8 cellular contexts compared by ENCODE assay signal in genomic region chr12:6554990-6555691, GRCh38. TPM values are rescaled to one million over a fixed set of nuclear protein-coding genes. Genes with fewer than 3 reads are reported as not detected.
DNase-seq lines count a peak whose midpoint lies in the region; ATAC-seq and TF ChIP-seq lines count a peak whose summit lies in the region.

No MANE protein-coding gene starts in this region.

- H4K8ac ChIP-seq in H9 (replicated peaks; ENCODE audit: insufficient read length, low read depth, low read length), result no peak overlapping the region

- H3K27ac ChIP-seq in DOHH2 (ENCODE audit: low read depth, low read length) (peak overlapping the region; percentile 46), H9 (ENCODE audit: insufficient read length, low read depth, low read length) (no peak overlapping the region), prostate gland (peak overlapping the region; percentile 50 to 54)

- H2AFZ ChIP-seq in H9 (ENCODE audit: low read length), result no peak overlapping the region

- peak overlapping the region; percentile 87 to 95 for H3K4me3 Mint-ChIP-seq in H9
- peak overlapping the region; percentile 89 to 93 (median 91) for H3K4me3 Mint-ChIP-seq in T-cell

- peak overlapping the region; percentile 62 for H3K9ac ChIP-seq in H9 (ENCODE audit: extremely low read depth, insufficient read length, low read length)

- H3K36me3 Mint-ChIP-seq in H9 (ENCODE audit: insufficient read depth in 1 of 3, low read depth in 3 of 3), result peaks cover 17 to 48% (median 25%) of the 10 kb centered on the region in 3 experiments; a peak in 6 of 7 replicates
- H3K36me3 Mint-ChIP-seq in T-cell, result peaks cover 8% of the 10 kb centered on the region

- no peaks in the 10 kb centered on the region for H3K9me3 ChIP-seq in DOHH2 (ENCODE audit: control insufficient read depth, insufficient read depth, low read length)
- H3K9me3 ChIP-seq in H9 (ENCODE audit: control insufficient read depth, low read depth, low read length), result no peaks in the 10 kb centered on the region
- H3K9me3 ChIP-seq in prostate gland, result no peaks in the 10 kb centered on the region

- CTCF ChIA-PET in T-cell (lab: Charles Lee), result interaction anchor here (0.7 to 1.4 kb wide), 2 partner anchors 13 to 132 kb away, joined by 3 to 5 read pairs; partner anchors contain the start of gene NOP2 (in 1 of the 2)

- no peak overlapping the region for H4K91ac ChIP-seq in H9 (ENCODE audit: insufficient read length, low read depth, low read length)

- no peak overlapping the region for H3K4ac ChIP-seq in H9 (ENCODE audit: low read depth, low read length)

- H3K4me1 Mint-ChIP-seq in H9 (peaks cover 27 to 38% of the 10 kb centered on the region in 2 experiments), T-cell (peaks cover 48 to 61% (median 50%) of the 10 kb centered on the region in 3 donors)

- H3K79me2 ChIP-seq in DOHH2 (ENCODE audit: control insufficient read depth, low read length) (peaks cover 70% of the 10 kb centered on the region), H9 (ENCODE audit: insufficient read depth, low read length) (peaks cover 10% of the 10 kb centered on the region; the same call in 1 of the 2 replicates)

- H3K23ac ChIP-seq in H9 (ENCODE audit: insufficient read length, low read depth, low read length), result no peak overlapping the region

- H4K20me1 ChIP-seq in DOHH2 (ENCODE audit: control insufficient read depth, insufficient read depth, low read depth, low read length) (0 out of 2 replicates have a peak, but pooled peaks cover 3% of the 10 kb centered on the region), H9 (ENCODE audit: control insufficient read depth, insufficient read depth, insufficient read length) (no peaks in the 10 kb centered on the region)

- no peak overlapping the region for H3T11ph ChIP-seq in H9 (ENCODE audit: low read length)

- H3K36me3 ChIP-seq in DOHH2 (ENCODE audit: control insufficient read depth, low read length), result peaks cover 73% of the 10 kb centered on the region
- peaks cover 9 to 17% of the 10 kb centered on the region in 2 donors for H3K36me3 ChIP-seq in prostate gland

- no peaks in the 10 kb centered on the region for H3K9me2 ChIP-seq in DOHH2 (replicated peaks; ENCODE audit: control insufficient read depth, low read length)

- no peak overlapping the region for H2BK5ac ChIP-seq in H9 (ENCODE audit: insufficient read length, low read length)

- peaks cover 3% of the 10 kb centered on the region for H3K79me1 ChIP-seq in H9 (ENCODE audit: insufficient read depth, low read depth, low read length, poor library complexity, severe bottlenecking)

- no peak overlapping the region for H3K56ac ChIP-seq in H9 (ENCODE audit: insufficient read length, low read depth, low read length)

- no peak overlapping the region for H2BK12ac ChIP-seq in H9 (ENCODE audit: insufficient read length, low read depth, low read length)

- H3K27me3 ChIP-seq in DOHH2 (ENCODE audit: control insufficient read depth, low read length) (no peaks in the 10 kb centered on the region), H9 (ENCODE audit: insufficient read depth, low read length) (no peaks in the 10 kb centered on the region), prostate gland (replicated peaks; ENCODE audit: insufficient read depth) (no peaks in the 10 kb centered on the region)

- H3K27ac Mint-ChIP-seq in H9 (peak overlapping the region in 2 of 3 experiments; percentile 17 to 65; a peak in 2 of 7 replicates), T-cell (peak overlapping the region; percentile 36 to 75)

- H3K9me3 Mint-ChIP-seq in H9 (no peaks in the 10 kb centered on the region), T-cell (no peaks in the 10 kb centered on the region)

- H2BK15ac ChIP-seq in H9 (ENCODE audit: low read depth, low read length), result no peak overlapping the region

- H3K4me1 ChIP-seq in DOHH2 (ENCODE audit: control insufficient read depth, low read length) (peaks cover 32% of the 10 kb centered on the region), H9 (ENCODE audit: insufficient read depth, low read length) (peaks cover 2% of the 10 kb centered on the region; the same call in 1 of the 2 replicates), prostate gland (replicated peaks) (peaks cover 11% of the 10 kb centered on the region)

- no peak overlapping the region for H2BK120ac ChIP-seq in H9 (ENCODE audit: low read depth, low read length, poor library complexity, severe bottlenecking)

- no peak overlapping the region for H2BK20ac ChIP-seq in H9 (ENCODE audit: low read depth, low read length, poor library complexity, severe bottlenecking)

- peak overlapping the region; percentile 86 for H3K4me2 ChIP-seq in DOHH2 (ENCODE audit: low read length)
- H3K4me2 ChIP-seq in H9 (ENCODE audit: insufficient read depth, insufficient read length, low read length), result peak overlapping the region; percentile 95

- intact Hi-C loops in prostate gland (cut with DNase I), result loop anchor here (5.0 kb wide), 1 partner anchor 83 kb away; the partner anchor contains the start of gene VAMP1

- peak in 2 of 4 experiments; percentile 3 to 16 for ATAC-seq in T-cell (replicated peaks in 1 of 4)

- POLR2A ChIA-PET in T-cell (lab: Charles Lee), result no interaction called here

- H2AK5ac ChIP-seq in H9 (ENCODE audit: insufficient read length, low read length), result no peak overlapping the region

- H3F3A ChIP-seq in DOHH2 (ENCODE audit: control insufficient read depth, insufficient read depth), result peaks cover 16% of the 10 kb centered on the region

- H3K27me3 Mint-ChIP-seq in H9 (ENCODE audit: low read depth) (no peaks in the 10 kb centered on the region), T-cell (no peaks in the 10 kb centered on the region)

- peak overlapping the region; percentile 8; the same call in 1 of the 2 replicates for H3K14ac ChIP-seq in H9 (ENCODE audit: insufficient read depth, low read length)

- TF ChIP-seq CTCF in DOHH2 (IDR thresholded peaks at IDR 0.05; ENCODE audit: low read depth, low read length, poor library complexity, severe bottlenecking) (no peak), H9 (conservative IDR thresholded peaks at IDR 0.05) (no peak), fibroblast of mammary gland (conservative IDR thresholded peaks at IDR 0.05; ENCODE audit: control insufficient read depth, insufficient read depth, low read depth, low read length) (no peak), prostate gland (IDR thresholded peaks at IDR 0.05) (no peak)

- no peak for TF ChIP-seq POLR2A in prostate gland (IDR thresholded peaks at IDR 0.05)

- H3K18ac ChIP-seq in H9 (ENCODE audit: insufficient read length, low read depth, low read length), result no peak overlapping the region

- no CpG with 5 or more reads among the region's 62 CpGs for WGBS in H9 (ENCODE audit: extremely low coverage, insufficient read length, low lambda C conversion rate)
- 41% methylated on average over 62 of the region's 62 CpGs for WGBS in prostate gland

- peak overlapping the region; percentile 95 for H3K4me3 ChIP-seq in DOHH2 (ENCODE audit: low read length)
- peak overlapping the region; percentile 68 for H3K4me3 ChIP-seq in fibroblast of mammary gland (ENCODE audit: control insufficient read depth, low read depth, low read length)
- peak overlapping the region; percentile 42 to 48 for H3K4me3 ChIP-seq in prostate gland

- DNase-seq in H9 (no peak), T-cell (no peak), fibroblast of mammary gland (ENCODE audit: low read depth) (no peak), prostate gland (ENCODE audit: low spot score) (no peak), iPS-NIHi7 (ENCODE audit: extremely low spot score) (no peak), COR-L47 (lab: John Stamatoyannopoulos, UW) (no peak), COLO668 (lab: John Stamatoyannopoulos, UW; ENCODE audit: unreplicated experiment) (no peak)

- H3K23me2 ChIP-seq in H9 (ENCODE audit: insufficient read length, low read depth, low read length, poor library complexity, severe bottlenecking), result peaks cover 11% of the 10 kb centered on the region

- no peak overlapping the region for H4K5ac ChIP-seq in H9 (ENCODE audit: insufficient read length, low read depth, low read length)

RNA-seq across cellular contexts. Expression of gene IFFO1, which starts 0.7 kb away (rescaled TPM):
- total RNA-seq in H9 (2021) (16.3 and 17.9 TPM in 2 replicates), T-cell (10 to 100 TPM; 30.4 to 59.8 (median 59.7) TPM), prostate gland (10 to 100 TPM in 1 of 2 donors, 1 to 10 TPM in 1; 4.8 to 22.9 TPM)

RNA-seq across cellular contexts. Expression of gene NOP2, which starts 12.9 kb away (rescaled TPM):
- total RNA-seq in H9 (2021) (136 and 137 TPM in 2 replicates), T-cell (100 to 1,000 TPM in 1 of 5 donors, 10 to 100 TPM in 4; 69.6 to 107 (median 93.1) TPM), prostate gland (10 to 100 TPM; 14.5 to 42.9 TPM)

RNA-seq across cellular contexts. Expression of gene GAPDH, which starts 20.8 kb away (rescaled TPM):
- total RNA-seq in H9 (2021) (4,581 and 4,651 TPM in 2 replicates), T-cell (100 to 1,000 TPM; 500 to 643 (median 605) TPM), prostate gland (1,000 to 10,000 TPM; 1,469 to 2,105 TPM)

RNA-seq across cellular contexts. Expression of gene CHD4, which starts 52.0 kb away (rescaled TPM):
- 334 and 346 TPM in 2 replicates for total RNA-seq in H9 (2021)
- 100 to 1,000 TPM; 236 to 392 (median 258) TPM for total RNA-seq in T-cell
- total RNA-seq in prostate gland, result 100 to 1,000 TPM; 124 to 240 TPM

Comparison
In these comparisons a context has a peak if more than half of its experiments do, and no peak if none do; other contexts are left out.
1. H3K4me3 ChIP-seq: peak in every context shown above with its lines; median percentile 95 in DOHH2; 68 in fibroblast of mammary gland; 45 in prostate gland.